27 cellular contexts compared by ENCODE assay signal in the genomic region with DNA sequence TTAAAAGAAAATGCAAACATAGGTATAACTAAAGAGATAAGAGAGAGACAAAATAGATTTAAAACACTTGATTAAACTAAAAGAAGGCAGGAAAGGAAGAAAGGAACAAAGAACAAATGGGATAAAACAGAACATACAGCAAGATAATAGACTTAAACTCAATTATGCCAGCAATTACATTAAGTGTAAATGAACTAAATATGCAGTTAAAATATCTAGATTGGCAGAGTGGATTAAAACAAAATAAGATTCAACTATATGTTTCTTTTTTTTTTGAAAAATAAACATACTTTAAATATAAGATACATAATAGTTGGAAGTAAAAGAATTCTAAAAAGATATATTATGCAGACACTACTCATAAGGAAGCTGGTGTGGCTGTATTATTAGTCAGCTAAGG.
"Had no signal": no experiment of that assay in that cellular context is flagged by ENCODE, and none has a peak within 500 bp of the region (broad histone marks: within the 10 kb centered on the region; RNA-seq: fewer than 3 reads in every experiment).

No MANE protein-coding gene starts in this region.

- H3K36me3 ChIP-seq: suprapubic skin, thoracic aorta, thyroid gland, transverse colon, upper lobe of left lung, upper lobe of right lung, uterus, vagina had no signal

- H3K27ac ChIP-seq: stomach, suprapubic skin, testis, thoracic aorta, thyroid gland, tibial artery, tibial nerve, transverse colon, upper lobe of left lung, upper lobe of right lung, uterus, vagina had no signal

- H3K9me3 ChIP-seq: testis, thyroid gland, uterus, vagina had no signal

- H3K27me3 ChIP-seq: stomach, suprapubic skin, testis, thyroid gland, tibial artery, tibial nerve, transverse colon, upper lobe of left lung, upper lobe of right lung, uterus, vagina had no signal

- H3K4me3 ChIP-seq: stomach, suprapubic skin, testis, thoracic aorta, thyroid gland, tibial artery, tibial nerve, transverse colon, upper lobe of left lung, upper lobe of right lung, uterus, vagina had no signal

- DNase-seq: stimulated activated CD4-positive, alpha-beta T cell treated with anti-CD3 and anti-CD28 coated beads, Interleukin-2, amount 100 ng/mL, for 48 hours; stimulated activated CD4-positive, alpha-beta T cell treated with anti-CD3 and anti-CD28 coated beads, Interleukin-4, amount 100 ng/mL, for 1 hour; stimulated activated CD4-positive, alpha-beta T cell treated with anti-CD3 and anti-CD28 coated beads, Interleukin-4, amount 100 ng/mL, for 24 hours; stimulated activated CD4-positive, alpha-beta T cell treated with anti-CD3 and anti-CD28 coated beads, Interleukin-4, amount 100 ng/mL, for 4 hours; stimulated activated CD8-positive, alpha-beta memory T cell treated with anti-CD3 and anti-CD28 coated beads, Interleukin-4, amount 100 ng/mL, for 48 hours; stimulated activated naive B cell treated with anti-CD40 and anti-IgM and Interleukin-4, amounts not matched to agents 10 μg/mL and 1 μg/mL and 100 μg/mL, for 72 hours; stimulated activated naive CD4-positive, alpha-beta T cell; stimulated activated naive CD4-positive, alpha-beta T cell treated with Interleukin-2 at 50 U/mL for 16 hours; stimulated activated naive CD8-positive, alpha-beta T cell treated with anti-CD3 and anti-CD28 coated beads, Interleukin-15, amount 100 ng/mL, for 72 hours; stimulated activated naive CD8-positive, alpha-beta T cell treated with anti-CD3 and anti-CD28 coated beads, Interleukin-15, Interleukin-2, amounts not matched to agents 100 U/mL and 50 U/mL, for 24 hours; stomach; substantia nigra; testis; thyroid gland; tibial artery; transverse colon; trophoblast cell; upper lobe of left lung; upper lobe of right lung; uterus had no signal

- ATAC-seq: stimulated activated effector memory CD8-positive, alpha-beta T cell treated with anti-CD3 and anti-CD28 coated beads, Interleukin-12 subunit alpha, Interleukin-12 subunit beta, amount 100 ng/mL, for 72 hours; stimulated activated memory B cell treated with anti-CD40 and anti-IgM and Interleukin-4, amounts not matched to agents 10 μg/mL and 1 μg/mL and 100 μg/mL, for 72 hours; stimulated activated naive B cell treated with anti-CD40 and anti-IgM and Interleukin-4, amounts not matched to agents 10 μg/mL and 1 μg/mL and 100 μg/mL, for 72 hours; stimulated activated naive CD8-positive, alpha-beta T cell treated with anti-CD3 and anti-CD28 coated beads, Interleukin-15, amount 100 ng/mL, for 72 hours; stimulated activated naive CD8-positive, alpha-beta T cell treated with anti-CD3 and anti-CD28 coated beads, Interleukin-15, Interleukin-2, amounts not matched to agents 100 U/mL and 50 U/mL, for 24 hours; upper lobe of right lung had no signal

- H3K4me1 ChIP-seq: stomach, suprapubic skin, testis, thyroid gland, tibial artery, tibial nerve, transverse colon, upper lobe of left lung, upper lobe of right lung, uterus, vagina had no signal

- FAIRE-seq: urothelium cell line had no signal
